1 cellular context compared by ENCODE assay signal in genomic region chr9:72092820-72093219, GRCh38.
TF ChIP-seq lines count a peak whose summit lies in the region.

No MANE protein-coding gene starts in this region.

TF ChIP-seq in H1, 55 proteins besides CTCF, POLR2A, EP300 and RAD21:
- no peak for TF ChIP-seq SIN3A (conservative IDR thresholded peaks at IDR 0.05 in 1 of 2, IDR thresholded peaks at IDR 0.05 in 1 of 2; ENCODE audit: low read depth in 1 of 2, low read length in 2 of 2)
- no peak for TF ChIP-seq SIRT6 (IDR thresholded peaks at IDR 0.05; ENCODE audit: low read length)
- no peak for TF ChIP-seq HDAC6 (IDR thresholded peaks at IDR 0.05; ENCODE audit: low read depth, low read length)
- TF ChIP-seq SP2 (IDR thresholded peaks at IDR 0.05; ENCODE audit: low read length): no peak
- TF ChIP-seq, protein P1, sequence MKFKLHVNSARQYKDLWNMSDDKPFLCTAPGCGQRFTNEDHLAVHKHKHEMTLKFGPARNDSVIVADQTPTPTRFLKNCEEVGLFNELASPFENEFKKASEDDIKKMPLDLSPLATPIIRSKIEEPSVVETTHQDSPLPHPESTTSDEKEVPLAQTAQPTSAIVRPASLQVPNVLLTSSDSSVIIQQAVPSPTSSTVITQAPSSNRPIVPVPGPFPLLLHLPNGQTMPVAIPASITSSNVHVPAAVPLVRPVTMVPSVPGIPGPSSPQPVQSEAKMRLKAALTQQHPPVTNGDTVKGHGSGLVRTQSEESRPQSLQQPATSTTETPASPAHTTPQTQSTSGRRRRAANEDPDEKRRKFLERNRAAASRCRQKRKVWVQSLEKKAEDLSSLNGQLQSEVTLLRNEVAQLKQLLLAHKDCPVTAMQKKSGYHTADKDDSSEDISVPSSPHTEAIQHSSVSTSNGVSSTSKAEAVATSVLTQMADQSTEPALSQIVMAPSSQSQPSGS (IDR thresholded peaks at IDR 0.05; ENCODE audit: low read length): no peak
- no peak for TF ChIP-seq EGR1 (IDR thresholded peaks at IDR 0.05; ENCODE audit: borderline replicate concordance, low read depth, low read length)
